Comparison of ENCODE assay signal across 1 cellular context in the genomic region with DNA sequence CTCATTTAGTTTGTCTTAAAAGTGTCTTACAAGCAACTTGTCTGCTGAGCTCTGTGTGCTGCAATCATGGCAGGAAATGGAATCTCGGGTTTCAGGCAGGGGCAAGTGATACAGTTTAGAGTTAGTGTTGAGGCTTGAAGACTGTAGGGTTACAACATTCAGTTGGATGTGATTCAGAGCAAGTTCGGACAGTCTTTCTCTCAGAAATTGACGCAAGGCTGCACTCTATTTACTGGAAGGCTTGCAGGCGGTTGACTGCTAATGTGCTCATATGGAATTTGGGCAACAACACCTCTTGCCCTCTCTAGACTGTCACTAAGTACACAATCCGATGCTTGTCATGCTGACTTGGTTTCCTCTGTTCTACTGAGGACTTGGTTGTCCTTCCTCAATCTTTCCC.
TF ChIP-seq lines count a peak whose summit lies in the region.

No MANE protein-coding gene starts in this region.

TF ChIP-seq in SK-N-SH treated with all-trans-retinoic acid at 6 μM for 48 hours, 23 proteins besides CTCF, POLR2A, EP300 and RAD21 (continued from another document):
- TF ChIP-seq, protein P1, sequence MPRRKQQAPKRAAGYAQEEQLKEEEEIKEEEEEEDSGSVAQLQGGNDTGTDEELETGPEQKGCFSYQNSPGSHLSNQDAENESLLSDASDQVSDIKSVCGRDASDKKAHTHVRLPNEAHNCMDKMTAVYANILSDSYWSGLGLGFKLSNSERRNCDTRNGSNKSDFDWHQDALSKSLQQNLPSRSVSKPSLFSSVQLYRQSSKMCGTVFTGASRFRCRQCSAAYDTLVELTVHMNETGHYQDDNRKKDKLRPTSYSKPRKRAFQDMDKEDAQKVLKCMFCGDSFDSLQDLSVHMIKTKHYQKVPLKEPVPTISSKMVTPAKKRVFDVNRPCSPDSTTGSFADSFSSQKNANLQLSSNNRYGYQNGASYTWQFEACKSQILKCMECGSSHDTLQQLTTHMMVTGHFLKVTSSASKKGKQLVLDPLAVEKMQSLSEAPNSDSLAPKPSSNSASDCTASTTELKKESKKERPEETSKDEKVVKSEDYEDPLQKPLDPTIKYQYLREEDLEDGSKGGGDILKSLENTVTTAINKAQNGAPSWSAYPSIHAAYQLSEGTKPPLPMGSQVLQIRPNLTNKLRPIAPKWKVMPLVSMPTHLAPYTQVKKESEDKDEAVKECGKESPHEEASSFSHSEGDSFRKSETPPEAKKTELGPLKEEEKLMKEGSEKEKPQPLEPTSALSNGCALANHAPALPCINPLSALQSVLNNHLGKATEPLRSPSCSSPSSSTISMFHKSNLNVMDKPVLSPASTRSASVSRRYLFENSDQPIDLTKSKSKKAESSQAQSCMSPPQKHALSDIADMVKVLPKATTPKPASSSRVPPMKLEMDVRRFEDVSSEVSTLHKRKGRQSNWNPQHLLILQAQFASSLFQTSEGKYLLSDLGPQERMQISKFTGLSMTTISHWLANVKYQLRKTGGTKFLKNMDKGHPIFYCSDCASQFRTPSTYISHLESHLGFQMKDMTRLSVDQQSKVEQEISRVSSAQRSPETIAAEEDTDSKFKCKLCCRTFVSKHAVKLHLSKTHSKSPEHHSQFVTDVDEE (CRISPR knock-in tag; IDR thresholded peaks at IDR 0.05) = no peak
- no peak for TF ChIP-seq CSDC2 (CRISPR knock-in tag; IDR thresholded peaks at IDR 0.05)
- no peak for TF ChIP-seq TOX (CRISPR knock-in tag; IDR thresholded peaks at IDR 0.05; ENCODE audit: borderline replicate concordance)
- TF ChIP-seq ZFP30 (CRISPR knock-in tag; IDR thresholded peaks at IDR 0.05) = no peak
- TF ChIP-seq ISL1 (CRISPR knock-in tag; IDR thresholded peaks at IDR 0.05) = no peak
- no peak for TF ChIP-seq ESRRG (CRISPR knock-in tag; IDR thresholded peaks at IDR 0.05)
- no peak for TF ChIP-seq ZNF565 (CRISPR knock-in tag; conservative IDR thresholded peaks at IDR 0.05; ENCODE audit: low read depth)
- TF ChIP-seq, protein P2, sequence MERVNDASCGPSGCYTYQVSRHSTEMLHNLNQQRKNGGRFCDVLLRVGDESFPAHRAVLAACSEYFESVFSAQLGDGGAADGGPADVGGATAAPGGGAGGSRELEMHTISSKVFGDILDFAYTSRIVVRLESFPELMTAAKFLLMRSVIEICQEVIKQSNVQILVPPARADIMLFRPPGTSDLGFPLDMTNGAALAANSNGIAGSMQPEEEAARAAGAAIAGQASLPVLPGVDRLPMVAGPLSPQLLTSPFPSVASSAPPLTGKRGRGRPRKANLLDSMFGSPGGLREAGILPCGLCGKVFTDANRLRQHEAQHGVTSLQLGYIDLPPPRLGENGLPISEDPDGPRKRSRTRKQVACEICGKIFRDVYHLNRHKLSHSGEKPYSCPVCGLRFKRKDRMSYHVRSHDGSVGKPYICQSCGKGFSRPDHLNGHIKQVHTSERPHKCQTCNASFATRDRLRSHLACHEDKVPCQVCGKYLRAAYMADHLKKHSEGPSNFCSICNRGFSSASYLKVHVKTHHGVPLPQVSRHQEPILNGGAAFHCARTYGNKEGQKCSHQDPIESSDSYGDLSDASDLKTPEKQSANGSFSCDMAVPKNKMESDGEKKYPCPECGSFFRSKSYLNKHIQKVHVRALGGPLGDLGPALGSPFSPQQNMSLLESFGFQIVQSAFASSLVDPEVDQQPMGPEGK (CRISPR knock-in tag; IDR thresholded peaks at IDR 0.05; ENCODE audit: borderline replicate concordance) = no peak
- TF ChIP-seq ZNF70 (CRISPR knock-in tag; IDR thresholded peaks at IDR 0.05) = no peak
- TF ChIP-seq SNAI2 (CRISPR knock-in tag; IDR thresholded peaks at IDR 0.05) = no peak
- TF ChIP-seq PPARA (CRISPR knock-in tag; IDR thresholded peaks at IDR 0.05; ENCODE audit: borderline replicate concordance) = no peak
